In genomic region chrX:118627084-118627758, GRCh38 we compare ENCODE assay signal across 10 cellular contexts.
A peak's percentile ranks its signal among the peaks of the same experiment; 100 is the strongest.
DNase-seq lines count a peak whose midpoint lies in the region; ATAC-seq and TF ChIP-seq lines count a peak whose summit lies in the region.
"Had no signal": no experiment of that assay in that cellular context is flagged by ENCODE, and none has a peak within 500 bp of the region (broad histone marks: within the 10 kb centered on the region; RNA-seq: fewer than 3 reads in every experiment).

No MANE protein-coding gene starts in this region.

- H3K79me2 ChIP-seq in osteoblast (ENCODE audit: insufficient read depth, low read length): no peaks in the 10 kb centered on the region

- no peaks in the 10 kb centered on the region for H3K4me1 Mint-ChIP-seq in CD8-positive, alpha-beta memory T cell

- in situ Hi-C loops in astrocyte of the cerebellum (cut with HindIII; ENCODE audit: low sequenced_read_pairs): no loop called here

- H3K4me3 Mint-ChIP-seq in CD8-positive, alpha-beta memory T cell: no peak overlapping the region
- H3K4me3 Mint-ChIP-seq: CD14-positive monocyte had no signal

- H3K9me3 Mint-ChIP-seq in CD8-positive, alpha-beta memory T cell: no peaks in the 10 kb centered on the region

- DNase-seq in NCI-H2081 (lab: John Stamatoyannopoulos, UW) (peak; percentile 32 to 61), NCI-H2081 treated with DMSO at 0.1 percent for 48 hours (lab: John Stamatoyannopoulos, UW) (no peak), Kasumi-1 (lab: John Stamatoyannopoulos, UW) (peak; percentile 16 to 33), astrocyte of the cerebellum (ENCODE audit: low read depth) (no peak), osteoblast (ENCODE audit: insufficient read length, low spot score, missing footprints) (no peak)
- DNase-seq in CD8-positive, alpha-beta memory T cell: no peak
- DNase-seq: substantia nigra had no signal

- no peaks in the 10 kb centered on the region for H3K36me3 ChIP-seq in osteoblast (ENCODE audit: insufficient read depth, low read length)
- H3K36me3 ChIP-seq in CD8-positive, alpha-beta memory T cell (ENCODE audit: insufficient read depth, low read length): peaks cover 31% of the 10 kb centered on the region

- ATAC-seq in GM19397 (IDR thresholded peaks at IDR 0.05; ENCODE audit: unreplicated experiment) (no peak), GM21723 (IDR thresholded peaks at IDR 0.05; ENCODE audit: unreplicated experiment) (no peak)

- TF ChIP-seq CTCF in astrocyte of the cerebellum (IDR thresholded peaks at IDR 0.05; ENCODE audit: low read depth, low read length, missing control alignments): peak; percentile 36
- TF ChIP-seq CTCF in osteoblast (IDR thresholded peaks at IDR 0.05; ENCODE audit: extremely low read depth, low read depth, low read length): peak; percentile 28

- H3K27ac ChIP-seq in osteoblast (ENCODE audit: low read depth, low read length): no peak overlapping the region
- no peak overlapping the region for H3K27ac ChIP-seq in CD8-positive, alpha-beta memory T cell (ENCODE audit: low read depth, low read length)

- H3K4me3 ChIP-seq in astrocyte of the cerebellum (ENCODE audit: low read depth, low read length) (no peak overlapping the region), osteoblast (ENCODE audit: insufficient read depth, low read length) (no peak overlapping the region)
- H3K4me3 ChIP-seq in CD8-positive, alpha-beta memory T cell (ENCODE audit: low read length): no peak overlapping the region

- H3K4me1 ChIP-seq in osteoblast (ENCODE audit: insufficient read depth, low read length): no peaks in the 10 kb centered on the region
- H3K4me1 ChIP-seq in CD8-positive, alpha-beta memory T cell (ENCODE audit: insufficient read depth, low read length): no peaks in the 10 kb centered on the region

- POLR2A ChIA-PET in CD8-positive, alpha-beta memory T cell (lab: Charles Lee): no interaction called here

- no peaks in the 10 kb centered on the region for H3K27me3 ChIP-seq in osteoblast (ENCODE audit: insufficient read depth, low read length)
- no peaks in the 10 kb centered on the region for H3K27me3 ChIP-seq in CD8-positive, alpha-beta memory T cell (ENCODE audit: insufficient read depth, low read length, poor library complexity, severe bottlenecking)

- CTCF ChIA-PET in CD8-positive, alpha-beta memory T cell (lab: Charles Lee): no interaction called here

- no peak overlapping the region for H3K27ac Mint-ChIP-seq in CD8-positive, alpha-beta memory T cell

- H3K4me2 ChIP-seq in osteoblast (ENCODE audit: insufficient read depth, low read length): no peak overlapping the region

- no peaks in the 10 kb centered on the region for H3K27me3 Mint-ChIP-seq in CD8-positive, alpha-beta memory T cell

- no peak overlapping the region for H2AFZ ChIP-seq in osteoblast (ENCODE audit: low read length)

- H4K20me1 ChIP-seq in osteoblast (ENCODE audit: insufficient read depth, low read length): no peaks in the 10 kb centered on the region

- no peaks in the 10 kb centered on the region for H3K9me3 ChIP-seq in osteoblast (ENCODE audit: low read depth, low read length)
- no peaks in the 10 kb centered on the region for H3K9me3 ChIP-seq in CD8-positive, alpha-beta memory T cell (ENCODE audit: low read length)

- peaks cover 0 to 73% (median 5%) of the 10 kb centered on the region in 3 donors for H3K36me3 Mint-ChIP-seq in CD8-positive, alpha-beta memory T cell

Comparison
In these comparisons a context has a peak if more than half of its experiments do, and no peak if none do; other contexts are left out.
1. DNase-seq: peak in NCI-H2081 (2 of 2) and Kasumi-1 (2 of 2); none in NCI-H2081 treated with DMSO at 0.1 percent for 48 hours (single experiment), astrocyte of the cerebellum (single experiment), osteoblast (single experiment) and CD8-positive, alpha-beta memory T cell (0 of 5).